9 cellular contexts compared by ENCODE assay signal in the genomic region with DNA sequence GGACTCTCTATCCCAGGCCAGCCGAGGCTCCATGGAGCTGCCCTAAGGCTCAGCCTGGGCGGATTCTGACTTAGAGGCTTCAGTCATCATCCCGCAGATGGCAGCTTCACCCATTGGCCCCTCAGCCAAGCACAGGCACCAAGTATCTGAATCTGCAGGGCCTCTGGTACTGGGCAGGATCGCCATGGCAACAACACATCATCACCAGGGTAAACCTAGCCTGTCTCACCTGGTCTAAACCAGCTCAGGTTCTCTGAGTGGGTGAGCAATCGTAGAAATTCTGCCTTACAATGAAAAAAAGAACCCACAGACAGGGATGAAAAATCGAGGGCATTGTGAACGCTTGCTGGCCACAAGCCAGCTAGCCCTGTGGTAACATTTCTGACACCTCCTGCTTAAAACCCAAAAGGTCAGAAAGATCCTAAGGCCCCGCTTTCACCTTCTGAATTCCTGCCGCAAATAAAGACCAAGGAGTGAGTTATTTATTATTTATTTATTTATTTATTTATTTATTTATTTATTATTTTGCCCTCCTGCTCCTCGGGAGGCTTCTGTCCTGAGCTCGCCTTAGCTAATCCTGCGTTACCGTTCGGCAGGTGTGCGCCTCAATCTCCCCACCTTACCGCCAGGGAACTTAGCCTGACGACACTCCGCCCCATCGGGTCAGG. TPM values are rescaled to one million over a fixed set of nuclear protein-coding genes. Genes with fewer than 3 reads are reported as not detected.
DNase-seq lines count a peak whose midpoint lies in the region; ATAC-seq and TF ChIP-seq lines count a peak whose summit lies in the region.
"Had no signal": no experiment of that assay in that cellular context is flagged by ENCODE, and none has a peak within 500 bp of the region (broad histone marks: within the 10 kb centered on the region; RNA-seq: fewer than 3 reads in every experiment).

No MANE protein-coding gene starts in this region.

- H3K4me1 Mint-ChIP-seq in mesothelial cell of epicardium = no peaks in the 10 kb centered on the region

- H3K36me3 ChIP-seq in A673 (ENCODE audit: insufficient read depth, low read length, poor library complexity, severe bottlenecking) (no peaks in the 10 kb centered on the region), iPS-15b (ENCODE audit: control insufficient read depth, insufficient read depth, low read length) (no peaks in the 10 kb centered on the region)

- H3K27me3 ChIP-seq in A673 (replicated peaks; ENCODE audit: insufficient read depth, low read depth, low read length, poor library complexity) (peaks cover 32% of the 10 kb centered on the region), iPS-15b (ENCODE audit: control insufficient read depth, insufficient read depth, low read length) (peaks cover 78% of the 10 kb centered on the region)

- POLR2A ChIA-PET in A673 (lab: Charles Lee; ENCODE audit: low non-redundant PET) = no interaction called here

- H3K4me1 ChIP-seq in A673 (ENCODE audit: insufficient read depth, low read length, poor library complexity, severe bottlenecking) (peaks cover 8% of the 10 kb centered on the region), iPS-15b (ENCODE audit: control insufficient read depth, insufficient read depth, low read length) (peaks cover 2% of the 10 kb centered on the region)

- H3K27ac ChIP-seq in A673 (ENCODE audit: low read depth, low read length, poor library complexity, severe bottlenecking) = no peak overlapping the region

- H3K36me3 Mint-ChIP-seq in mesothelial cell of epicardium = no peaks in the 10 kb centered on the region

- no peak overlapping the region for H3K27ac Mint-ChIP-seq in mesothelial cell of epicardium

- BruUV-seq in A673 (replicated peaks; lab: Mats Ljungman, UMichigan) = no TSS peak

- intact Hi-C loops in A673 (cut with micrococcal nuclease; ENCODE audit: unreplicated experiment) = loop anchor here (1.0 to 10.0 kb wide), 4 partner anchors 23 to 359 kb away; a partner anchor contains a TSS

- H3K4me3 ChIP-seq in A673 (ENCODE audit: low read depth, low read length, poor library complexity, severe bottlenecking) (peak overlapping the region; percentile 39), iPS-15b (ENCODE audit: low read depth, low read length) (peak overlapping the region; percentile 36)

- no peaks in the 10 kb centered on the region for H3K9me3 ChIP-seq in A673 (ENCODE audit: low read depth, low read length, poor library complexity, severe bottlenecking)
- no peaks in the 10 kb centered on the region for H3K9me3 ChIP-seq in iPS-15b (ENCODE audit: control insufficient read depth, insufficient read depth, low read length)

- CTCF ChIA-PET in A673 (lab: Charles Lee) = interaction anchor here (0.6 to 3.1 kb wide), 6 partner anchors 10 to 212 kb away, joined by 3 to 44 read pairs (median 7); a partner anchor contains a TSS

- no peaks in the 10 kb centered on the region for H3K27me3 Mint-ChIP-seq in mesothelial cell of epicardium (ENCODE audit: low read depth)

- TF ChIP-seq CTCF in A673 (conservative IDR thresholded peaks at IDR 0.05; ENCODE audit: low read depth, low read length) (no peak), mesothelial cell of epicardium (IDR thresholded peaks at IDR 0.05; ENCODE audit: unreplicated experiment) (no peak)

- H3K9me3 Mint-ChIP-seq in mesothelial cell of epicardium = peaks cover 56% of the 10 kb centered on the region

- DNase-seq in A673 (ENCODE audit: low spot score) (no peak), kidney glomerular epithelial cell (lab: John Stamatoyannopoulos, UW) (no peak), A172 (ENCODE audit: low spot score) (no peak), mesothelial cell of epicardium (ENCODE audit: low spot score in 2 of 2, unreplicated experiment in 2 of 2) (no peak), NCI-H446 (lab: John Stamatoyannopoulos, UW) (no peak)
- peak; percentile 66 for DNase-seq in activated CD4-positive, alpha-beta T cell treated with anti-CD3 and anti-CD28 coated beads, Interleukin-2, amount 50 U/mL, for 1 hour
- DNase-seq: NCI-H187 had no signal

- H3K4me3 Mint-ChIP-seq in mesothelial cell of epicardium = no peak overlapping the region

- no peak overlapping the region for H3K9ac ChIP-seq in iPS-15b (ENCODE audit: low read depth, low read length)

- peak; percentile 22 for ATAC-seq in HG02588 (IDR thresholded peaks at IDR 0.05; ENCODE audit: unreplicated experiment)

RNA-seq across cellular contexts. Expression of a gene that starts 12.0 kb away (rescaled TPM):
- total RNA-seq in A673 (2021) (4.3 and 6.1 TPM in 2 replicates), mesothelial cell of epicardium (not detected in 3 replicates)
- not detected in 2 replicates for total RNA-seq in A172 (2014; rRNA removed; shearing (Covaris generic))
